In the genomic region with DNA sequence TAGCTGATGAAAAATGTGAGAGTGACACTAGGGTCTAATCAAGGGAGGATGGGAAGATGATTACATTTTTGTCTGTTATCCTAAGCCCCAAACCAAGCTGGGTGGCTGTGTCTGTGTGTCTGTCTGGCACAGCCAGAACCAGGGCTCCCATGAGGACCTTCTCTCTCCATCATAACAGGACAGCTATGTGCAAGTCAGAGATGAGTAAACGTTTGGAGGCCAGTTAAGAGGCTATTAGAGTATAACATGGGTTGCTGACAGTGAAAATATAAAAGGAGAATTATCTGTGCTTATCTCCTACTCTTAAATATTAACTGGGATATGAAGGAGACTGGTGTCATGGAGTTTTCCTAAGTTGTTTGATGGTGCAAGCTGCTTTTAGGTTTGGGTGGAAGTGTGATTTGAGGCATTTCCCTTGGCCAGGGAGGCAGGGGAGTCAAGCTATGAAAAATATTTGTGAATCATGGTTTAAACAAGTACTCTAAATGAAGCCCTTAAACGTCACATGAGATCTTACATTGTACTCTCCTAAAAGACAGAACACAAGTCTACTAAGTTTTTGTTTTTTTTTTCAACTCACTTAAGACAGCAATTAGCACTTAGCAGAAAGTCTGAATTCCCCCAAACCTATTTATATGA, we compare ENCODE assay signal across 13 cellular contexts.
"Had no signal": no experiment of that assay in that cellular context is flagged by ENCODE, and none has a peak within 500 bp of the region (broad histone marks: within the 10 kb centered on the region; RNA-seq: fewer than 3 reads in every experiment).

No MANE protein-coding gene starts in this region.

- H3K27me3 ChIP-seq: cardiac muscle cell, tibial nerve, vagina had no signal

- H3K27ac ChIP-seq: cardiac muscle cell, skin epidermis, tibial nerve, vagina had no signal

- H3K36me3 ChIP-seq: cardiac muscle cell, tibial nerve, vagina had no signal

- H3K4me1 ChIP-seq: tibial nerve, vagina had no signal

- ATAC-seq: activated naive CD4-positive, alpha-beta T cell treated with anti-CD3 and anti-CD28 coated beads, Interleukin-2, amount 50 U/mL, for 72 hours; left cardiac atrium; naive thymus-derived CD4-positive, alpha-beta T cell; WTC11 had no signal

- H3K4me3 ChIP-seq: cardiac muscle cell, lung, skin epidermis, tibial nerve, vagina had no signal

- H3K9me3 ChIP-seq: tibial nerve, vagina had no signal

- DNase-seq: activated CD4-positive, alpha-beta T cell treated with anti-CD3 and anti-CD28 coated beads, Interleukin-2, amount 50 U/mL, for 1 hour; anterior cingulate cortex; effector memory CD4-positive, alpha-beta T cell; glutamatergic neuron; left cardiac atrium; naive thymus-derived CD4-positive, alpha-beta T cell had no signal
